31 cellular contexts compared by ENCODE assay signal in genomic region chrX:27924261-27924660, GRCh38. TPM values are rescaled to one million over a fixed set of nuclear protein-coding genes. Genes with fewer than 3 reads are reported as not detected.
"Had no signal": no experiment of that assay in that cellular context is flagged by ENCODE, and none has a peak within 500 bp of the region (broad histone marks: within the 10 kb centered on the region; RNA-seq: fewer than 3 reads in every experiment).

No MANE protein-coding gene starts in this region.

- H3K27ac Mint-ChIP-seq: activated CD4-positive, alpha-beta memory T cell treated with anti-CD3 and anti-CD28 coated beads for 36 hours; activated CD4-positive, alpha-beta T cell treated with anti-CD3 and anti-CD28 coated beads, Interleukin-2, amount 10 ng/mL, durations not matched to agents 24 days and 14 days; activated naive CD4-positive, alpha-beta T cell treated with anti-CD3 and anti-CD28 coated beads, Interleukin-2, amount 50 U/mL, for 24 hours; activated naive CD8-positive, alpha-beta T cell treated with anti-CD3 and anti-CD28 coated beads, Interleukin-2, amount 50 U/mL, for 24 hours; activated T-helper 17 cell treated with anti-CD3 and anti-CD28 coated beads, Interleukin-2, amount 50 U/mL, for 72 hours; mesothelial cell of epicardium; naive thymus-derived CD4-positive, alpha-beta T cell; progenitor cell of endocrine pancreas; stimulated activated effector memory CD8-positive, alpha-beta T cell treated with anti-CD3 and anti-CD28 coated beads, Interleukin-12 subunit alpha, Interleukin-12 subunit beta, amount 100 ng/mL, for 72 hours; stimulated activated naive CD8-positive, alpha-beta T cell treated with anti-CD3 and anti-CD28 coated beads, Interleukin-15, Interleukin-2, amounts not matched to agents 100 ng/mL and 50 ng/mL, for 24 hours; T-helper 17 cell had no signal

- ATAC-seq: activated naive CD8-positive, alpha-beta T cell treated with anti-CD3 and anti-CD28 coated beads, Interleukin-2, amount 50 U/mL, for 24 hours; activated T-cell treated with anti-CD3 and anti-CD28 coated beads, Interleukin-2, amount 50 U/mL, for 4 hours; activated T-helper 17 cell treated with anti-CD3 and anti-CD28 coated beads, Interleukin-2, amount 50 U/mL, for 72 hours; heart left ventricle; naive thymus-derived CD4-positive, alpha-beta T cell; sciatic nerve; stimulated activated effector memory CD8-positive, alpha-beta T cell treated with anti-CD3 and anti-CD28 coated beads, Interleukin-12 subunit alpha, Interleukin-12 subunit beta, amount 100 ng/mL, for 72 hours; T-helper 17 cell had no signal

- DNase-seq: activated CD4-positive, alpha-beta memory T cell treated with anti-CD3 and anti-CD28 coated beads for 36 hours; activated CD4-positive, alpha-beta T cell treated with anti-CD3 and anti-CD28 coated beads, Interleukin-2, amount 10 ng/mL, durations not matched to agents 24 days and 14 days; activated CD4-positive, CD25-positive, alpha-beta regulatory T cell treated with anti-CD3 and anti-CD28 coated beads, Interleukin-2, amount 50 U/mL, for 72 hours; activated CD8-positive, alpha-beta memory T cell treated with anti-CD3 and anti-CD28 coated beads, Interleukin-2, amount 50 U/mL, for 48 hours; activated gamma-delta T cell treated with Interleukin-2 at 50 U/mL for 16 hours; activated naive CD8-positive, alpha-beta T cell treated with anti-CD3 and anti-CD28 coated beads, Interleukin-2, amount 50 U/mL, for 24 hours; activated T-cell treated with anti-CD3 and anti-CD28 coated beads, Interleukin-2, amount 50 U/mL, for 4 hours; amygdala; dermis blood vessel endothelial cell; effector CD4-positive, alpha-beta T cell; heart left ventricle; hypothalamus; naive thymus-derived CD4-positive, alpha-beta T cell; ovary; small intestine; stimulated activated CD4-positive, alpha-beta T cell treated with anti-CD3 and anti-CD28 coated beads, Interleukin-4, amount 100 ng/mL, for 24 hours; T-helper 17 cell; T1000; trophoblast cell had no signal

- H3K4me1 Mint-ChIP-seq: activated CD4-positive, alpha-beta T cell treated with anti-CD3 and anti-CD28 coated beads, Interleukin-2, amount 10 ng/mL, durations not matched to agents 24 days and 14 days; activated naive CD4-positive, alpha-beta T cell treated with anti-CD3 and anti-CD28 coated beads, Interleukin-2, amount 50 U/mL, for 24 hours; activated naive CD8-positive, alpha-beta T cell treated with anti-CD3 and anti-CD28 coated beads, Interleukin-2, amount 50 U/mL, for 24 hours; activated T-helper 17 cell treated with anti-CD3 and anti-CD28 coated beads, Interleukin-2, amount 50 U/mL, for 72 hours; central memory CD8-positive, alpha-beta T cell; naive thymus-derived CD4-positive, alpha-beta T cell; stimulated activated effector memory CD8-positive, alpha-beta T cell treated with anti-CD3 and anti-CD28 coated beads, Interleukin-12 subunit alpha, Interleukin-12 subunit beta, amount 100 ng/mL, for 72 hours; T-helper 17 cell had no signal

- H3K27ac ChIP-seq: heart left ventricle, ovary, thoracic aorta had no signal

- H3K27me3 Mint-ChIP-seq: activated CD4-positive, alpha-beta memory T cell treated with anti-CD3 and anti-CD28 coated beads for 36 hours; activated CD4-positive, alpha-beta T cell treated with anti-CD3 and anti-CD28 coated beads, Interleukin-2, amount 10 ng/mL, durations not matched to agents 24 days and 14 days; activated naive CD4-positive, alpha-beta T cell treated with anti-CD3 and anti-CD28 coated beads, Interleukin-2, amount 50 U/mL, for 24 hours; activated naive CD8-positive, alpha-beta T cell treated with anti-CD3 and anti-CD28 coated beads, Interleukin-2, amount 50 U/mL, for 24 hours; activated T-helper 17 cell treated with anti-CD3 and anti-CD28 coated beads, Interleukin-2, amount 50 U/mL, for 72 hours; central memory CD8-positive, alpha-beta T cell; naive thymus-derived CD4-positive, alpha-beta T cell; progenitor cell of endocrine pancreas; stimulated activated naive CD8-positive, alpha-beta T cell treated with anti-CD3 and anti-CD28 coated beads, Interleukin-15, Interleukin-2, amounts not matched to agents 100 ng/mL and 50 ng/mL, for 24 hours; T-helper 17 cell had no signal

- H3K36me3 Mint-ChIP-seq: activated CD4-positive, alpha-beta memory T cell treated with anti-CD3 and anti-CD28 coated beads for 36 hours; activated naive CD4-positive, alpha-beta T cell treated with anti-CD3 and anti-CD28 coated beads, Interleukin-2, amount 50 U/mL, for 24 hours; naive thymus-derived CD4-positive, alpha-beta T cell; stimulated activated effector memory CD8-positive, alpha-beta T cell treated with anti-CD3 and anti-CD28 coated beads, Interleukin-12 subunit alpha, Interleukin-12 subunit beta, amount 100 ng/mL, for 72 hours had no signal

- H3K4me3 Mint-ChIP-seq: activated CD4-positive, alpha-beta memory T cell treated with anti-CD3 and anti-CD28 coated beads for 36 hours; activated CD4-positive, alpha-beta T cell treated with anti-CD3 and anti-CD28 coated beads, Interleukin-2, amount 10 ng/mL, durations not matched to agents 24 days and 14 days; activated naive CD4-positive, alpha-beta T cell treated with anti-CD3 and anti-CD28 coated beads, Interleukin-2, amount 50 U/mL, for 24 hours; activated naive CD8-positive, alpha-beta T cell treated with anti-CD3 and anti-CD28 coated beads, Interleukin-2, amount 50 U/mL, for 24 hours; activated T-cell treated with anti-CD3 and anti-CD28 coated beads, Interleukin-2, amount 50 U/mL, for 4 hours; activated T-helper 17 cell treated with anti-CD3 and anti-CD28 coated beads, Interleukin-2, amount 50 U/mL, for 72 hours; central memory CD8-positive, alpha-beta T cell; mesothelial cell of epicardium; naive thymus-derived CD4-positive, alpha-beta T cell; stimulated activated effector memory CD8-positive, alpha-beta T cell treated with anti-CD3 and anti-CD28 coated beads, Interleukin-12 subunit alpha, Interleukin-12 subunit beta, amount 100 ng/mL, for 72 hours; stimulated activated naive CD8-positive, alpha-beta T cell treated with anti-CD3 and anti-CD28 coated beads, Interleukin-15, Interleukin-2, amounts not matched to agents 100 ng/mL and 50 ng/mL, for 24 hours; T-helper 17 cell had no signal

- FAIRE-seq: small intestine, urothelium cell line had no signal

RNA-seq across cellular contexts. Expression of gene DCAF8L1, which starts 57.0 kb away (rescaled TPM):
- polyA plus RNA-seq: heart left ventricle; liver; naive thymus-derived CD4-positive, alpha-beta T cell; neural cell; ovary; small intestine had no signal
